8 cellular contexts compared by ENCODE assay signal in the genomic region with DNA sequence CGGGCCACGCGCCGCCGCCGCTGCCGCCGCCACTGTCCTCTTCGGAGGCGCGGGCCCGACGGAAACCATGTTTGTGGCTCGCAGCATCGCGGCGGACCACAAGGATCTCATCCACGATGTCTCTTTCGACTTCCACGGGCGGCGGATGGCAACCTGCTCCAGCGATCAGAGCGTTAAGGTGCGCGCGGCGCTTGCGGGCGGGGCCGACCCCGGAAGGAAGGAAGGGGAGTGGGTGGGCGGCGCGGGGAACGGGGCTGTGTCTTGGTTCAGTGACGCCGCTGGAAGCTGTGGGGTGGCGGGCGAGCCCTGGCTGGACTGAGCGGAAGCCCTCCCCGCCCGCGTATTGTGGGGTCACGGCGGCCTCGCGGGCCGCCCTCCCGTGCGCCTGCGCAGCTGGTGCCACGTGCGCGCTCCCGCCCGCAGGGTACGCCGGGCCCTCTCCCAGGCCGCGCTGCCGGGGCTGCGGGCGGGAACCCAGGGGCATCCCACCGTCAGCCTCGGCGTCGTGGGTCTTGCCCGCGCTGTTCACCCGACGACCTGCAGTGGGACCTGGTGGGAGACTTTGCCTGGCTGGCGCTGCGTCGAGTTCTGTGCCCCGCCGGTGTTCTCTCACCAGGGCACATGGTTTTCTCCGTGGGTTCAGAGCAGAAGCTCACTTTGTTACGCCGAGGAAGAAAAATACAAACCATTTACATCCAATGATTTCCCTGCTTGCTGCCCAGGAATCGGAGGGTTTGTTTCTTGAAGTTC. TPM values are rescaled to one million over a fixed set of nuclear protein-coding genes. Genes with fewer than 3 reads are reported as not detected.
DNase-seq lines count a peak whose midpoint lies in the region; ATAC-seq and FAIRE-seq lines count a peak whose summit lies in the region.

No MANE protein-coding gene starts in this region.

- DNase-seq in NCI-H146 treated with DMSO at 0.1 percent for 48 hours (lab: John Stamatoyannopoulos, UW; ENCODE audit: unreplicated experiment) (peak; percentile 96), T-helper 17 cell (peak; percentile 93 to 98 (median 98)), right cardiac atrium (peak; percentile 97 to 99 (median 98)), pulmonary artery endothelial cell (ENCODE audit: low read depth, low spot score) (peak; percentile 77), urothelium cell line (ENCODE audit: low spot score) (peak; percentile 99)

- H3K27ac Mint-ChIP-seq in T-helper 17 cell = peak overlapping the region; percentile 98

- no peak for FAIRE-seq in urothelium cell line (lab: Jason Lieb, UNC)

- H3K4me3 ChIP-seq in right cardiac atrium (ENCODE audit: low read length) = peak overlapping the region; percentile 41

- H3K4me1 ChIP-seq in right cardiac atrium (ENCODE audit: control insufficient read depth, insufficient read depth, low read length) = no peaks in the 10 kb centered on the region

- H3K36me3 Mint-ChIP-seq in T-helper 17 cell (ENCODE audit: low read depth) = no peaks in the 10 kb centered on the region

- no peaks in the 10 kb centered on the region for H3K27me3 ChIP-seq in right cardiac atrium (ENCODE audit: control insufficient read depth, insufficient read depth)

- H3K4me3 Mint-ChIP-seq in T-helper 17 cell = peak overlapping the region; percentile 98

- peak; percentile 82 for ATAC-seq in GM18498 (IDR thresholded peaks at IDR 0.05; ENCODE audit: unreplicated experiment)
- peak; percentile 67 for ATAC-seq in HG02852 (IDR thresholded peaks at IDR 0.05; ENCODE audit: unreplicated experiment)
- ATAC-seq in T-helper 17 cell = peak; percentile 81
- ATAC-seq in right cardiac atrium = peak; percentile 92 to 93

- intact Hi-C loops in right cardiac atrium (cut with DNase I) = no loop called here

- 1% methylated on average over 81 of the region's 81 CpGs for WGBS in right cardiac atrium

- H3K4me1 Mint-ChIP-seq in T-helper 17 cell = peaks cover 31% of the 10 kb centered on the region

- H3K27ac ChIP-seq in angular gyrus (ENCODE audit: low read depth, low read length) (peak overlapping the region; percentile 95), right cardiac atrium (ENCODE audit: low read length) (peak overlapping the region; percentile 94)

- no peaks in the 10 kb centered on the region for H3K27me3 Mint-ChIP-seq in T-helper 17 cell

- H3K9me3 ChIP-seq in T-helper 17 cell (ENCODE audit: control insufficient read depth, low read length, poor library complexity, severe bottlenecking) (no peaks in the 10 kb centered on the region), right cardiac atrium (ENCODE audit: control insufficient read depth, low read length) (no peaks in the 10 kb centered on the region)

RNA-seq across cellular contexts. Expression of a gene that starts 0.4 kb away (rescaled TPM):
- total RNA-seq in T-helper 17 cell (10 to 100 TPM; 32.4 to 35.9 TPM), right cardiac atrium (10 to 100 TPM; 16.1 to 25.0 (median 18.5) TPM), pulmonary artery endothelial cell (49.7 and 70.4 TPM in 2 replicates)
- polyA plus RNA-seq in right cardiac atrium = 11.6 TPM

RNA-seq across cellular contexts. Expression of a gene that starts 42.9 kb away (rescaled TPM):
- total RNA-seq in T-helper 17 cell (10 to 100 TPM; 30.4 to 32.6 TPM), right cardiac atrium (10 to 100 TPM; 26.7 to 33.5 (median 30.4) TPM), pulmonary artery endothelial cell (25.8 and 29.6 TPM in 2 replicates)
- polyA plus RNA-seq in right cardiac atrium = 8.2 TPM

Comparison
In these comparisons a context has a peak if more than half of its experiments do, and no peak if none do; other contexts are left out.
1. Peak in every context shown above with its lines: DNase-seq, ATAC-seq, H3K4me3 ChIP-seq and H3K27ac ChIP-seq.